Comparison of ENCODE assay signal across 7 cellular contexts in genomic region chr2:148023861-148024260, GRCh38.
DNase-seq lines count a peak whose midpoint lies in the region; ATAC-seq, FAIRE-seq and TF ChIP-seq lines count a peak whose summit lies in the region.

No MANE protein-coding gene starts in this region.

- TF ChIP-seq POLR2A in H54 (IDR thresholded peaks at IDR 0.05; ENCODE audit: low read depth, low read length) = no peak

- ATAC-seq in GM18870 (IDR thresholded peaks at IDR 0.05; ENCODE audit: unreplicated experiment) = peak; percentile 55

- H3K4me3 Mint-ChIP-seq in nephron progenitor cell = peak overlapping the region; percentile 99

- no peak for DNase-seq in H54 (ENCODE audit: insufficient read length, low spot score)
- peak; percentile 29 for DNase-seq in RKO (ENCODE audit: low spot score)
- no peak for DNase-seq in nephron progenitor cell
- DNase-seq in NK-92 (lab: John Stamatoyannopoulos, UW; ENCODE audit: unreplicated experiment) = no peak
- no peak for DNase-seq in NOMO-1 treated with dmso at 0.1 percent for 144 hours (lab: John Stamatoyannopoulos, UW; ENCODE audit: unreplicated experiment)
- DNase-seq in iPS-NIHi7 (ENCODE audit: extremely low spot score) = no peak

- no peaks in the 10 kb centered on the region for H3K27me3 Mint-ChIP-seq in nephron progenitor cell (ENCODE audit: low read depth, poor library complexity)

- H3K9me3 Mint-ChIP-seq in nephron progenitor cell = no peaks in the 10 kb centered on the region

- peaks cover 45% of the 10 kb centered on the region for H3K4me1 Mint-ChIP-seq in nephron progenitor cell

- FAIRE-seq in H54 (lab: Jason Lieb, UNC) = peak; percentile 30

- no peak overlapping the region for H3K27ac Mint-ChIP-seq in nephron progenitor cell

- TF ChIP-seq CTCF in nephron progenitor cell (IDR thresholded peaks at IDR 0.05) = no peak

- H3K36me3 Mint-ChIP-seq in nephron progenitor cell (ENCODE audit: low read depth) = no peaks in the 10 kb centered on the region
